Comparison of ENCODE assay signal across 20 cellular contexts in the genomic region with DNA sequence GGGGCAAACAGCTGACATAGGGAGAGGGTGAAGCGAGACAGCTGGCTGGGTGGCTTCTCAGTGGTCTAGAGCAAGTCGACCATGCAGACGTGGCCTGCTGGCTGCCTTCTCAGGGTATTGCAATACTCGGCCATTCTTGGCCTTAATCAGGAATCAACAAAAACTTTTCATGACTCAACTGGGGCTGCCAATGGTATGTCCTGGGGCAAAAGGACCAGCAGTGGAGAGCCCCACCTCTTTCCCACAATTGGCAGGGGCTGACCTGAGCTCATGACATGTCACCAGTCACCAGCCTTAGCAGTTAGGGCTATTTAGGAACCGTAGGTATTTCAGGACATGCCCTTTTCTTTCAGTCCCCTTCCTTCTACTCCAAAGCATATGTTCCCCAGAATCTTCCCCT. TPM values are rescaled to one million over a fixed set of nuclear protein-coding genes. Genes with fewer than 3 reads are reported as not detected.
DNase-seq lines count a peak whose midpoint lies in the region; ATAC-seq and TF ChIP-seq lines count a peak whose summit lies in the region.
"Had no signal": no experiment of that assay in that cellular context is flagged by ENCODE, and none has a peak within 500 bp of the region (broad histone marks: within the 10 kb centered on the region; RNA-seq: fewer than 3 reads in every experiment).

No MANE protein-coding gene starts in this region.

- H3K36me3 ChIP-seq in SJCRH30 = no peaks in the 10 kb centered on the region

- no peak for TF ChIP-seq CTCF in foreskin keratinocyte (conservative IDR thresholded peaks at IDR 0.05)

- no peak overlapping the region for H3K4me3 ChIP-seq in SJCRH30
- H3K4me3 ChIP-seq: GM23248 had no signal

- H3K27ac ChIP-seq in SJCRH30 (no peak overlapping the region), foreskin keratinocyte (no peak overlapping the region)
- H3K27ac ChIP-seq: GM23248 had no signal

- no peaks in the 10 kb centered on the region for H3K9me3 ChIP-seq in SJCRH30 (replicated peaks)

- ATAC-seq in Right ventricle myocardium superior (ENCODE audit: poor library complexity) (peak; percentile 61), left cardiac atrium (no peak), foreskin keratinocyte (peak; percentile 11), GM19397 (IDR thresholded peaks at IDR 0.05; ENCODE audit: unreplicated experiment) (no peak)
- ATAC-seq: Panc1 had no signal

- DNase-seq in Right ventricle myocardium superior (no peak), left cardiac atrium (no peak), SJCRH30 (peak; percentile 13 to 16), foreskin keratinocyte (no peak), NCI-H526 treated with DMSO at 0.1 percent for 48 hours (lab: John Stamatoyannopoulos, UW) (no peak)
- DNase-seq in stimulated activated CD4-positive, alpha-beta T cell treated with anti-CD3 and anti-CD28 coated beads, Interleukin-12 subunit alpha, Interleukin-12 subunit beta, amount 100 ng/mL, for 4 hours = no peak
- no peak for DNase-seq in activated CD4-positive, alpha-beta T cell treated with anti-CD3 and anti-CD28 coated beads for 48 hours
- DNase-seq: 8988T, C1 segment of cervical spinal cord, COR-L47, DMS153, GM23248, KBM-7, NCI-H1092 treated with DMSO at 0.1 percent for 48 hours, NCI-H1694 treated with DMSO at 0.1 percent for 48 hours, NCI-H748 treated with DMSO at 0.1 percent for 48 hours, SIG-M5, SW 1271 had no signal

- peaks cover 4% of the 10 kb centered on the region; the same call in 1 of the 2 replicates for H3K4me1 ChIP-seq in SJCRH30
- no peaks in the 10 kb centered on the region for H3K4me1 ChIP-seq in foreskin keratinocyte

- H3K27me3 ChIP-seq in SJCRH30 (no peaks in the 10 kb centered on the region), foreskin keratinocyte (no peaks in the 10 kb centered on the region)

- intact Hi-C loops in Right ventricle myocardium superior (cut with DNase I) = no loop called here
- intact Hi-C loops in left cardiac atrium (cut with DNase I) = no loop called here

RNA-seq across cellular contexts. Expression of gene PLA2R1, which starts 19.1 kb away (rescaled TPM):
- total RNA-seq in Right ventricle myocardium superior (3.0 TPM), left cardiac atrium (1 to 10 TPM; 3.2 to 4.2 TPM), foreskin keratinocyte (9.9 and 10.8 TPM in 2 replicates)
- not detected in 2 replicates for total RNA-seq in SJCRH30 (2014; rRNA removed; shearing (Covaris generic))
- polyA plus RNA-seq in foreskin keratinocyte = 2.9 and 4.5 TPM in 2 replicates

Comparison
In these comparisons a context has a peak if more than half of its experiments do, and no peak if none do; other contexts are left out.
1. ATAC-seq: peak in Right ventricle myocardium superior (single experiment) and foreskin keratinocyte (single experiment); none in left cardiac atrium (0 of 2) and GM19397 (single experiment).
2. DNase-seq: peak in SJCRH30 (2 of 2); none in Right ventricle myocardium superior (single experiment), left cardiac atrium (single experiment), foreskin keratinocyte (0 of 2), NCI-H526 treated with DMSO at 0.1 percent for 48 hours (single experiment), stimulated activated CD4-positive, alpha-beta T cell treated with anti-CD3 and anti-CD28 coated beads, Interleukin-12 subunit alpha, Interleukin-12 subunit beta, amount 100 ng/mL, for 4 hours (single experiment) and activated CD4-positive, alpha-beta T cell treated with anti-CD3 and anti-CD28 coated beads for 48 hours (single experiment).